21 cellular contexts compared by ENCODE assay signal in genomic region chr18:48149020-48149685, GRCh38.
DNase-seq lines count a peak whose midpoint lies in the region; ATAC-seq, FAIRE-seq and TF ChIP-seq lines count a peak whose summit lies in the region.
"Had no signal": no experiment of that assay in that cellular context is flagged by ENCODE, and none has a peak within 500 bp of the region (broad histone marks: within the 10 kb centered on the region; RNA-seq: fewer than 3 reads in every experiment).

No MANE protein-coding gene starts in this region.

- H3K56ac ChIP-seq in H1 (replicated peaks; ENCODE audit: insufficient read length, low read depth, low read length) = no peak overlapping the region

- no peak overlapping the region for H3K14ac ChIP-seq in H1 (ENCODE audit: insufficient read length)

- H3K36me3 ChIP-seq in H1 (ENCODE audit: control insufficient read depth in 2 of 4, insufficient read depth in 4 of 4, low read length in 3 of 4) (no peaks in the 10 kb centered on the region), spleen (no peaks in the 10 kb centered on the region)
- H3K36me3 ChIP-seq: BLaER1, HAP-1 had no signal

- H3K4me1 ChIP-seq in H1 (replicated peaks in 1 of 4; ENCODE audit: control insufficient read depth in 3 of 4, insufficient read depth in 4 of 4, low read length in 3 of 4) (peaks cover 0 to 3% (median 0%) of the 10 kb centered on the region in 4 experiments; a peak in 2 of 7 replicates), spleen (peaks cover 0 to 23% (median 10%) of the 10 kb centered on the region in 6 donors)
- H3K4me1 ChIP-seq: BLaER1, HAP-1 had no signal

- no peak for TF ChIP-seq POLR2A in H1 (IDR thresholded peaks at IDR 0.05; ENCODE audit: control extremely low read depth in 1 of 2, low read depth in 2 of 2, low read length in 2 of 2)
- TF ChIP-seq POLR2A in spleen (IDR thresholded peaks at IDR 0.05) = no peak

- FAIRE-seq in H1 (lab: Jason Lieb, UNC) = no peak
- FAIRE-seq: A204.1, G401.6, GM19239, H54 had no signal

- no peaks in the 10 kb centered on the region for H3K79me2 ChIP-seq in H1 (ENCODE audit: control insufficient read depth in 1 of 2, insufficient read depth in 2 of 2, low read length in 2 of 2)

- H3K23me2 ChIP-seq in H1 (ENCODE audit: low read depth, low read length) = no peaks in the 10 kb centered on the region

- no peak for ATAC-seq in esophagus mucosa
- no peak for ATAC-seq in naive thymus-derived CD8-positive, alpha-beta T cell
- ATAC-seq: CD8-positive, alpha-beta T cell; GM23338 had no signal

- H4K8ac ChIP-seq in H1 (ENCODE audit: extremely low read depth, insufficient read depth, low read length) = no peak overlapping the region

- H3K18ac ChIP-seq in H1 (ENCODE audit: extremely low read depth, low read length) = no peak overlapping the region

- H2BK12ac ChIP-seq in H1 (ENCODE audit: low read depth, low read length) = no peak overlapping the region

- TF ChIP-seq EP300 in H1 (IDR thresholded peaks at IDR 0.05; ENCODE audit: borderline replicate concordance in 1 of 2, low read depth in 2 of 2, low read length in 2 of 2) = no peak

- peaks cover 3% of the 10 kb centered on the region for H3K27me3 Mint-ChIP-seq in activated naive CD4-positive, alpha-beta T cell treated with anti-CD3 and anti-CD28 coated beads for 36 hours (ENCODE audit: low read depth)
- H3K27me3 Mint-ChIP-seq in naive thymus-derived CD8-positive, alpha-beta T cell = peaks cover 0 to 9% (median 4%) of the 10 kb centered on the region in 5 donors

- no peak overlapping the region for H3K23ac ChIP-seq in H1 (ENCODE audit: insufficient read length)

- TF ChIP-seq CTCF in H1 (IDR thresholded peaks at IDR 0.05; ENCODE audit: control extremely low read depth in 1 of 3, insufficient read depth in 1 of 3, low read depth in 1 of 3, low read length in 3 of 3) (no peak), spleen (IDR thresholded peaks at IDR 0.05 in 8 of 11, conservative IDR thresholded peaks at IDR 0.05 in 3 of 11) (no peak)

- CTCF ChIA-PET in activated naive CD4-positive, alpha-beta T cell treated with anti-CD3 and anti-CD28 coated beads for 36 hours (lab: Charles Lee) = no interaction called here
- CTCF ChIA-PET in H1 (lab: Charles Lee; ENCODE audit: partially characterized antibody) = interaction anchor here (0.9 to 2.0 kb wide), 4 partner anchors 13 to 81 kb away, joined by 3 to 8 read pairs (median 4); no protein-coding TSS in a partner anchor

- H2BK120ac ChIP-seq in H1 (replicated peaks; ENCODE audit: low read depth, low read length) = no peak overlapping the region

- no peaks in the 10 kb centered on the region for H3K36me3 Mint-ChIP-seq in activated naive CD4-positive, alpha-beta T cell treated with anti-CD3 and anti-CD28 coated beads for 36 hours (ENCODE audit: low read depth)
- H3K36me3 Mint-ChIP-seq in naive thymus-derived CD8-positive, alpha-beta T cell = no peaks in the 10 kb centered on the region
- H3K36me3 Mint-ChIP-seq: CD4-positive, CD25-positive, alpha-beta regulatory T cell; CD8-positive, alpha-beta T cell had no signal

- no peaks in the 10 kb centered on the region for H3K9me3 Mint-ChIP-seq in activated naive CD4-positive, alpha-beta T cell treated with anti-CD3 and anti-CD28 coated beads for 36 hours
- H3K9me3 Mint-ChIP-seq in naive thymus-derived CD8-positive, alpha-beta T cell = no peaks in the 10 kb centered on the region
- H3K9me3 Mint-ChIP-seq: CD4-positive, CD25-positive, alpha-beta regulatory T cell; CD8-positive, alpha-beta T cell; GM23338 had no signal

- TF ChIP-seq RAD21 in H1 (IDR thresholded peaks at IDR 0.05 in 1 of 2, conservative IDR thresholded peaks at IDR 0.05 in 1 of 2; ENCODE audit: low read depth in 2 of 2, low read length in 2 of 2) = no peak

- H2BK15ac ChIP-seq in H1 (ENCODE audit: low read length) = no peak overlapping the region

- H2AK5ac ChIP-seq in H1 (ENCODE audit: low read depth, low read length) = no peak overlapping the region

- DNase-seq in activated naive CD4-positive, alpha-beta T cell treated with anti-CD3 and anti-CD28 coated beads for 36 hours = no peak
- DNase-seq in activated naive CD4-positive, alpha-beta T cell treated with anti-CD3 and anti-CD28 coated beads, Interleukin-2, amount 50 U/mL, for 16 hours = no peak
- no peak for DNase-seq in H1 (ENCODE audit: low read depth in 1 of 2, low spot score in 2 of 2)
- peak; percentile 61 for DNase-seq in spleen
- no peak for DNase-seq in naive thymus-derived CD8-positive, alpha-beta T cell
- DNase-seq: Caco-2; CD4-positive, CD25-positive, alpha-beta regulatory T cell; CD8-positive, alpha-beta T cell; DMS153; DND-41 had no signal

- no peak overlapping the region for H2BK5ac ChIP-seq in H1 (ENCODE audit: low read depth, low read length)

- intact Hi-C loops in activated naive CD4-positive, alpha-beta T cell treated with anti-CD3 and anti-CD28 coated beads for 36 hours (cut with micrococcal nuclease) = no loop called here
- intact Hi-C loops in spleen (cut with DNase I; ENCODE audit: low total_unique reads) = no loop called here

- H3K27ac ChIP-seq in H1 (ENCODE audit: low read depth, low read length) (no peak overlapping the region), spleen (no peak overlapping the region)
- H3K27ac ChIP-seq: 22Rv1, BLaER1, C4-2B had no signal

- H4K20me1 ChIP-seq in H1 (replicated peaks in 1 of 2; ENCODE audit: control insufficient read depth in 1 of 2, insufficient read depth in 2 of 2, low read length in 2 of 2) = no peaks in the 10 kb centered on the region
- H4K20me1 ChIP-seq: BLaER1 had no signal

- no peak overlapping the region for H3K4me3 ChIP-seq in H1 (ENCODE audit: extremely low read depth in 1 of 4, insufficient read depth in 2 of 4, low read depth in 3 of 4, low read length in 4 of 4)
- H3K4me3 ChIP-seq in spleen = no peak overlapping the region
- H3K4me3 ChIP-seq: BLaER1, GM23338, HAP-1 had no signal

- H3K4me1 Mint-ChIP-seq in activated naive CD4-positive, alpha-beta T cell treated with anti-CD3 and anti-CD28 coated beads for 36 hours (ENCODE audit: low read depth) = no peaks in the 10 kb centered on the region
- H3K4me1 Mint-ChIP-seq in naive thymus-derived CD8-positive, alpha-beta T cell = no peaks in the 10 kb centered on the region
- H3K4me1 Mint-ChIP-seq: B cell; CD4-positive, CD25-positive, alpha-beta regulatory T cell; GM23338 had no signal

- H3K9me3 ChIP-seq in H1 (ENCODE audit: insufficient read depth in 2 of 2, low read depth in 1 of 2, low read length in 1 of 2) (no peaks in the 10 kb centered on the region), spleen (no peaks in the 10 kb centered on the region)
- H3K9me3 ChIP-seq: BLaER1, Caco-2, HAP-1 had no signal

- peak overlapping the region; percentile 44 for H4K91ac ChIP-seq in H1 (replicated peaks; ENCODE audit: insufficient read length, low read length)

- no peak overlapping the region for H3K4me2 ChIP-seq in H1 (ENCODE audit: insufficient read depth in 1 of 2, low read depth in 2 of 2, low read length in 2 of 2)
- H3K4me2 ChIP-seq: BLaER1, GM23338 had no signal

- no peak overlapping the region for H2AFZ ChIP-seq in H1 (ENCODE audit: low read length)
- H2AFZ ChIP-seq: GM23338 had no signal

- H4K5ac ChIP-seq in H1 (ENCODE audit: insufficient read length, low read depth, low read length) = no peak overlapping the region

- POLR2A ChIA-PET in H1 (lab: Charles Lee; ENCODE audit: partially characterized antibody) = no interaction called here
- POLR2A ChIA-PET in naive thymus-derived CD8-positive, alpha-beta T cell (lab: Charles Lee) = no interaction called here

- H3K9ac ChIP-seq in H1 (replicated peaks in 1 of 4; ENCODE audit: extremely low read depth in 1 of 4, low read depth in 3 of 4, low read length in 3 of 4) = no peak overlapping the region
- H3K9ac ChIP-seq: BLaER1 had no signal

- no peaks in the 10 kb centered on the region; a peak in 2 of 7 replicates for H3K27me3 ChIP-seq in H1 (replicated peaks in 1 of 4; ENCODE audit: control insufficient read depth in 3 of 4, extremely low read depth in 1 of 4, insufficient read depth in 3 of 4, low read length in 3 of 4)
- no peaks in the 10 kb centered on the region for H3K27me3 ChIP-seq in spleen (replicated peaks in 1 of 7)
- H3K27me3 ChIP-seq: BLaER1 had no signal

- WGBS in H1 (ENCODE audit: extremely low coverage in 1 of 2, insufficient coverage in 1 of 2, insufficient read length in 1 of 2, insufficient replicate concordance in 2 of 2, low coverage in 1 of 2, low lambda C conversion rate in 2 of 2, missing lambda C conversion rate in 1 of 2), 2 experiments = 90% methylated on average over 15 of the region's 15 CpGs; no CpG with 5 or more reads in 1 of the 2 experiments
- WGBS in spleen, 5 donors = 84 to 91% (median 88%) methylated on average over 13 to 15 of the region's 15 CpGs

- no peaks in the 10 kb centered on the region for H3K79me1 ChIP-seq in H1 (ENCODE audit: low read depth, low read length)

- H2BK20ac ChIP-seq in H1 (ENCODE audit: low read length) = no peak overlapping the region

- H3K4ac ChIP-seq in H1 (replicated peaks; ENCODE audit: insufficient read length, low read depth, low read length) = no peak overlapping the region

- peak overlapping the region; percentile 66 for H3K27ac Mint-ChIP-seq in activated naive CD4-positive, alpha-beta T cell treated with anti-CD3 and anti-CD28 coated beads for 36 hours
- no peak overlapping the region for H3K27ac Mint-ChIP-seq in naive thymus-derived CD8-positive, alpha-beta T cell
- H3K27ac Mint-ChIP-seq: B cell; CD4-positive, CD25-positive, alpha-beta regulatory T cell; CD8-positive, alpha-beta T cell; GM23338 had no signal

- no peak overlapping the region for H3K4me3 Mint-ChIP-seq in activated naive CD4-positive, alpha-beta T cell treated with anti-CD3 and anti-CD28 coated beads for 36 hours
- H3K4me3 Mint-ChIP-seq in naive thymus-derived CD8-positive, alpha-beta T cell = peak overlapping the region in 1 of 10 donors; percentile 37
- H3K4me3 Mint-ChIP-seq: B cell; CD4-positive, CD25-positive, alpha-beta regulatory T cell; CD8-positive, alpha-beta T cell; GM23338 had no signal

TF ChIP-seq in H1, 55 proteins besides CTCF, POLR2A, EP300 and RAD21 (continues in another document):
- TF ChIP-seq PHF8 (conservative IDR thresholded peaks at IDR 0.05; ENCODE audit: low read depth, low read length) = no peak
- no peak for TF ChIP-seq NRF1 (IDR thresholded peaks at IDR 0.05; ENCODE audit: low read depth, low read length)
- no peak for TF ChIP-seq EGR1 (IDR thresholded peaks at IDR 0.05; ENCODE audit: borderline replicate concordance, low read depth, low read length)
- TF ChIP-seq KDM4A (IDR thresholded peaks at IDR 0.05; ENCODE audit: low read depth, low read length, severe bottlenecking) = no peak
- TF ChIP-seq CEBPB (IDR thresholded peaks at IDR 0.05; ENCODE audit: low read depth, low read length) = no peak
- no peak for TF ChIP-seq EZH2 (IDR thresholded peaks at IDR 0.05; ENCODE audit: low read depth, low read length, severe bottlenecking)
- no peak for TF ChIP-seq TAF7 (optimal IDR thresholded peaks at IDR 0.05; ENCODE audit: borderline replicate concordance, low read depth, low read length)
- TF ChIP-seq SIN3A (conservative IDR thresholded peaks at IDR 0.05 in 1 of 2, IDR thresholded peaks at IDR 0.05 in 1 of 2; ENCODE audit: low read depth in 1 of 2, low read length in 2 of 2) = no peak
- TF ChIP-seq CBX8 (IDR thresholded peaks at IDR 0.05; ENCODE audit: borderline replicate concordance, low read depth, low read length) = no peak
- no peak for TF ChIP-seq ASH2L (IDR thresholded peaks at IDR 0.05; ENCODE audit: low read length)
- TF ChIP-seq KDM5A (IDR thresholded peaks at IDR 0.05; ENCODE audit: low read length) = no peak
